ENCODE assay signal across 2 cellular contexts in the genomic region with DNA sequence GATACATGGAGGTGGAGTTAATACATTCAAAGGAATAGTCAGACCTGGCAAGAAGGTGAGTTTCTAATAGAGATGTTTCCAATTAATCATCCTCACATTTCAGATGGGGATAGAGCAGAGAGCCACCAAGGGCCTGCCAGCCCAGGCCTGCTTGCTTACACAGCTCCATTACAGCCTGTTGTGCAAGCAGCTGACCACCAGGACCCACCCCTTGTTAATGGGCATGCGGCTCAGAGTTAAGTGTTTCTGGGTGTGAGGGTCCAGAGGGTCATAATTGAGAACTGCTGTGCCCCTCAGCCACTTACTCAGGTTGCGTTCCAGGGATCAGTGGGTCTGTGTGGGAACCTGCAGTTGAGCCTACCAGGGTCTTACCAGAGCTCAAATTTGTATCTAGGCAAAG.
TF ChIP-seq lines count a peak whose summit lies in the region.

No MANE protein-coding gene starts in this region.

TF ChIP-seq in HepG2, 621 proteins besides CTCF, POLR2A, EP300 and RAD21 (continues in another document):
- peak; percentile 62; the same call in 1 of the 2 replicates for TF ChIP-seq CEBPB (IDR thresholded peaks at IDR 0.05; ENCODE audit: borderline replicate concordance, low read depth, low read length)
- TF ChIP-seq, protein P1, sequence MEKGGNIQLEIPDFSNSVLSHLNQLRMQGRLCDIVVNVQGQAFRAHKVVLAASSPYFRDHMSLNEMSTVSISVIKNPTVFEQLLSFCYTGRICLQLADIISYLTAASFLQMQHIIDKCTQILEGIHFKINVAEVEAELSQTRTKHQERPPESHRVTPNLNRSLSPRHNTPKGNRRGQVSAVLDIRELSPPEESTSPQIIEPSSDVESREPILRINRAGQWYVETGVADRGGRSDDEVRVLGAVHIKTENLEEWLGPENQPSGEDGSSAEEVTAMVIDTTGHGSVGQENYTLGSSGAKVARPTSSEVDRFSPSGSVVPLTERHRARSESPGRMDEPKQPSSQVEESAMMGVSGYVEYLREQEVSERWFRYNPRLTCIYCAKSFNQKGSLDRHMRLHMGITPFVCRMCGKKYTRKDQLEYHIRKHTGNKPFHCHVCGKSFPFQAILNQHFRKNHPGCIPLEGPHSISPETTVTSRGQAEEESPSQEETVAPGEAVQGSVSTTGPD (CRISPR knock-in tag; IDR thresholded peaks at IDR 0.05), result no peak
- TF ChIP-seq, protein P2, sequence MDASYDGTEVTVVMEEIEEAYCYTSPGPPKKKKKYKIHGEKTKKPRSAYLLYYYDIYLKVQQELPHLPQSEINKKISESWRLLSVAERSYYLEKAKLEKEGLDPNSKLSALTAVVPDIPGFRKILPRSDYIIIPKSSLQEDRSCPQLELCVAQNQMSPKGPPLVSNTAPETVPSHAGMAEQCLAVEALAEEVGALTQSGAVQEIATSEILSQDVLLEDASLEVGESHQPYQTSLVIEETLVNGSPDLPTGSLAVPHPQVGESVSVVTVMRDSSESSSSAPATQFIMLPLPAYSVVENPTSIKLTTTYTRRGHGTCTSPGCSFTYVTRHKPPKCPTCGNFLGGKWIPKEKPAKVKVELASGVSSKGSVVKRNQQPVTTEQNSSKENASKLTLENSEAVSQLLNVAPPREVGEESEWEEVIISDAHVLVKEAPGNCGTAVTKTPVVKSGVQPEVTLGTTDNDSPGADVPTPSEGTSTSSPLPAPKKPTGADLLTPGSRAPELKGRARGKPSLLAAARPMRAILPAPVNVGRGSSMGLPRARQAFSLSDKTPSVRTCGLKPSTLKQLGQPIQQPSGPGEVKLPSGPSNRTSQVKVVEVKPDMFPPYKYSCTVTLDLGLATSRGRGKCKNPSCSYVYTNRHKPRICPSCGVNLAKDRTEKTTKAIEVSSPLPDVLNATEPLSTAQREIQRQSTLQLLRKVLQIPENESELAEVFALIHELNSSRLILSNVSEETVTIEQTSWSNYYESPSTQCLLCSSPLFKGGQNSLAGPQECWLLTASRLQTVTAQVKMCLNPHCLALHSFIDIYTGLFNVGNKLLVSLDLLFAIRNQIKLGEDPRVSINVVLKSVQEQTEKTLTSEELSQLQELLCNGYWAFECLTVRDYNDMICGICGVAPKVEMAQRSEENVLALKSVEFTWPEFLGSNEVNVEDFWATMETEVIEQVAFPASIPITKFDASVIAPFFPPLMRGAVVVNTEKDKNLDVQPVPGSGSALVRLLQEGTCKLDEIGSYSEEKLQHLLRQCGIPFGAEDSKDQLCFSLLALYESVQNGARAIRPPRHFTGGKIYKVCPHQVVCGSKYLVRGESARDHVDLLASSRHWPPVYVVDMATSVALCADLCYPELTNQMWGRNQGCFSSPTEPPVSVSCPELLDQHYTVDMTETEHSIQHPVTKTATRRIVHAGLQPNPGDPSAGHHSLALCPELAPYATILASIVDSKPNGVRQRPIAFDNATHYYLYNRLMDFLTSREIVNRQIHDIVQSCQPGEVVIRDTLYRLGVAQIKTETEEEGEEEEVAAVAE (CRISPR knock-in tag; IDR thresholded peaks at IDR 0.05; ENCODE audit: borderline replicate concordance), result no peak
- no peak for TF ChIP-seq MED1 (CRISPR knock-in tag; IDR thresholded peaks at IDR 0.05)
- TF ChIP-seq SALL1 (CRISPR knock-in tag; IDR thresholded peaks at IDR 0.05), result 0 out of 2 replicates have a peak, but pooled peaks have one; percentile 11
- TF ChIP-seq MTA1 (CRISPR knock-in tag; IDR thresholded peaks at IDR 0.05; ENCODE audit: borderline replicate concordance), result no peak

TF ChIP-seq in K562, 482 proteins besides CTCF, POLR2A, EP300 and RAD21:
- TF ChIP-seq MLX (CRISPR knock-in tag; conservative IDR thresholded peaks at IDR 0.05) (no peak), TBL1XR1 (IDR thresholded peaks at IDR 0.05; ENCODE audit: low read length in 2 of 2) (no peak), HMGN3 (IDR thresholded peaks at IDR 0.05; ENCODE audit: borderline replicate concordance, extremely low read depth, insufficient read length, low read depth, low read length) (no peak), ZNF699 (CRISPR knock-in tag; IDR thresholded peaks at IDR 0.05; ENCODE audit: insufficient replicate concordance) (no peak), HLTF (IDR thresholded peaks at IDR 0.05) (no peak), SMAD4 (CRISPR knock-in tag; conservative IDR thresholded peaks at IDR 0.05) (no peak), SIN3A (IDR thresholded peaks at IDR 0.05; ENCODE audit: borderline replicate concordance in 2 of 2, control insufficient read depth in 1 of 2, low read depth in 2 of 2, low read length in 2 of 2) (no peak), FUS (optimal IDR thresholded peaks at IDR 0.05; ENCODE audit: low read depth, low read length) (no peak)
